In the genomic region with DNA sequence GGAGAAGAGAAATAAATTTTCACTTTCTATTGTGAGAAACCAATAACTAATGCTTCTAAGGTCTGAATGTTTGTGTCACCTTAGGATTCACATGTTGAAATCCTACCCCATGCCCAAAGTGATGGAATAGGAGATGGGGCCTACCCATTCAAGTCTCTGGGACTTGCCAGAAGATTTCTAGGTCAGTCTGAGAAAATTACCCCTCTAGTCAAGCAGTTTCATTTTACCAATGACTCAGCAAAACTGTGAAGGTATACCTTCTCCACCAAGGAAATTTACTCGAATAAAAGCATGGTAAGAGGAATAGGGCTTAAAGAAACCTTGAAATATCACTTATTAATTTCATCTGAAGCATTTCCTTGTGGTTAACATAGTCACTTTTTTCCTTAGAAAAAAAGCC, we compare ENCODE assay signal across 21 cellular contexts. TPM values are rescaled to one million over a fixed set of nuclear protein-coding genes. Genes with fewer than 3 reads are reported as not detected.
DNase-seq lines count a peak whose midpoint lies in the region; ATAC-seq and TF ChIP-seq lines count a peak whose summit lies in the region.
"Had no signal": no experiment of that assay in that cellular context is flagged by ENCODE, and none has a peak within 500 bp of the region (broad histone marks: within the 10 kb centered on the region; RNA-seq: fewer than 3 reads in every experiment).

No MANE protein-coding gene starts in this region.

- H3K27ac ChIP-seq in osteoblast (ENCODE audit: low read depth, low read length), result no peak overlapping the region
- H3K27ac ChIP-seq: 22Rv1; BLaER1 treated with 17β-estradiol and CSF1 and Interleukin-3, amounts not matched to agents 10 nM and 100 nM; body of pancreas; heart right ventricle; neural progenitor cell; SK-N-MC had no signal

- H3K36me3 Mint-ChIP-seq in activated CD4-positive, alpha-beta T cell treated with anti-CD3 and anti-CD28 coated beads, Interleukin-2, amount 10 ng/mL, durations not matched to agents 7 days and 5 days (ENCODE audit: low read depth), result no peaks in the 10 kb centered on the region
- H3K36me3 Mint-ChIP-seq: activated naive CD4-positive, alpha-beta T cell treated with anti-CD3 and anti-CD28 coated beads, Interleukin-2, amount 10 ng/mL, durations not matched to agents 7 days and 5 days; neural progenitor cell had no signal

- no peak overlapping the region for H3K4me2 ChIP-seq in osteoblast (ENCODE audit: insufficient read depth, low read length)
- H3K4me2 ChIP-seq: BLaER1 treated with 17β-estradiol and CSF1 and Interleukin-3, amounts not matched to agents 10 nM and 100 nM; neural progenitor cell had no signal

- H3K4me3 ChIP-seq in osteoblast (ENCODE audit: insufficient read depth, low read length) (no peak overlapping the region), mucosa of descending colon (no peak overlapping the region)
- H3K4me3 ChIP-seq: BLaER1 treated with 17β-estradiol and CSF1 and Interleukin-3, amounts not matched to agents 10 nM and 100 nM; body of pancreas; heart right ventricle; neural progenitor cell; SK-N-MC had no signal

- H3K4me1 Mint-ChIP-seq in activated CD4-positive, alpha-beta T cell treated with anti-CD3 and anti-CD28 coated beads, Interleukin-2, amount 10 ng/mL, durations not matched to agents 7 days and 5 days, result no peaks in the 10 kb centered on the region
- H3K4me1 Mint-ChIP-seq: activated naive CD4-positive, alpha-beta T cell treated with anti-CD3 and anti-CD28 coated beads, Interleukin-2, amount 10 ng/mL, durations not matched to agents 7 days and 5 days had no signal

- H3K27me3 Mint-ChIP-seq in activated CD4-positive, alpha-beta T cell treated with anti-CD3 and anti-CD28 coated beads, Interleukin-2, amount 10 ng/mL, durations not matched to agents 7 days and 5 days, result peaks cover 10% of the 10 kb centered on the region

- H3K9me3 ChIP-seq in osteoblast (ENCODE audit: low read depth, low read length) (no peaks in the 10 kb centered on the region), mucosa of descending colon (no peaks in the 10 kb centered on the region)
- H3K9me3 ChIP-seq: body of pancreas had no signal

- H3K4me3 Mint-ChIP-seq in activated CD4-positive, alpha-beta T cell treated with anti-CD3 and anti-CD28 coated beads, Interleukin-2, amount 10 ng/mL, durations not matched to agents 7 days and 5 days, result no peak overlapping the region
- H3K4me3 Mint-ChIP-seq: activated naive CD4-positive, alpha-beta T cell treated with anti-CD3 and anti-CD28 coated beads, Interleukin-2, amount 10 ng/mL, durations not matched to agents 7 days and 5 days; dendritic cell treated with granulocyte-macrophage colony-stimulating factor and Interleukin-4, amounts not matched to agents 40 ng/mL and 50 ng/mL, for 4 days; neural progenitor cell had no signal

- no peaks in the 10 kb centered on the region for H3K27me3 ChIP-seq in osteoblast (ENCODE audit: insufficient read depth, low read length)
- H3K27me3 ChIP-seq: BLaER1 treated with 17β-estradiol and CSF1 and Interleukin-3, amounts not matched to agents 10 nM and 100 nM; body of pancreas; neural progenitor cell had no signal

- no peaks in the 10 kb centered on the region for H4K20me1 ChIP-seq in osteoblast (ENCODE audit: insufficient read depth, low read length)
- H4K20me1 ChIP-seq: BLaER1 treated with 17β-estradiol and CSF1 and Interleukin-3, amounts not matched to agents 10 nM and 100 nM had no signal

- CTCF ChIA-PET in activated CD4-positive, alpha-beta T cell treated with anti-CD3 and anti-CD28 coated beads, Interleukin-2, amount 10 ng/mL, durations not matched to agents 7 days and 5 days (lab: Charles Lee), result no interaction called here

- ATAC-seq in HG02870 (IDR thresholded peaks at IDR 0.05; ENCODE audit: unreplicated experiment) (peak; percentile 65), mucosa of descending colon (no peak)
- ATAC-seq: body of pancreas, esophagus mucosa, heart right ventricle had no signal

- peaks cover 14% of the 10 kb centered on the region for H3K4me1 ChIP-seq in osteoblast (ENCODE audit: insufficient read depth, low read length)
- no peaks in the 10 kb centered on the region for H3K4me1 ChIP-seq in mucosa of descending colon (ENCODE audit: low read depth)
- H3K4me1 ChIP-seq: BLaER1 treated with 17β-estradiol and CSF1 and Interleukin-3, amounts not matched to agents 10 nM and 100 nM; neural progenitor cell had no signal

- H2AFZ ChIP-seq in osteoblast (ENCODE audit: low read length), result peak overlapping the region; percentile 45
- H2AFZ ChIP-seq: neural progenitor cell had no signal

- H3K27ac Mint-ChIP-seq in activated CD4-positive, alpha-beta T cell treated with anti-CD3 and anti-CD28 coated beads, Interleukin-2, amount 10 ng/mL, durations not matched to agents 7 days and 5 days, result no peak overlapping the region
- H3K27ac Mint-ChIP-seq: activated naive CD4-positive, alpha-beta T cell treated with anti-CD3 and anti-CD28 coated beads, Interleukin-2, amount 10 ng/mL, durations not matched to agents 7 days and 5 days; dendritic cell treated with granulocyte-macrophage colony-stimulating factor and Interleukin-4, amounts not matched to agents 40 ng/mL and 50 ng/mL, for 4 days; neural progenitor cell had no signal

- intact Hi-C loops in mucosa of descending colon (cut with DNase I, micrococcal nuclease), result no loop called here

- H3K79me2 ChIP-seq in osteoblast (ENCODE audit: insufficient read depth, low read length), result no peaks in the 10 kb centered on the region

- POLR2A ChIA-PET in activated CD4-positive, alpha-beta T cell treated with anti-CD3 and anti-CD28 coated beads, Interleukin-2, amount 10 ng/mL, durations not matched to agents 7 days and 5 days (lab: Charles Lee), result no interaction called here

- H3K36me3 ChIP-seq in osteoblast (ENCODE audit: insufficient read depth, low read length) (no peaks in the 10 kb centered on the region), mucosa of descending colon (ENCODE audit: low read depth) (no peaks in the 10 kb centered on the region)
- H3K36me3 ChIP-seq: BLaER1 treated with 17β-estradiol and CSF1 and Interleukin-3, amounts not matched to agents 10 nM and 100 nM; heart right ventricle; neural progenitor cell had no signal

- H3K9me3 Mint-ChIP-seq in activated CD4-positive, alpha-beta T cell treated with anti-CD3 and anti-CD28 coated beads, Interleukin-2, amount 10 ng/mL, durations not matched to agents 7 days and 5 days, result peaks cover 4% of the 10 kb centered on the region

- TF ChIP-seq CTCF in osteoblast (IDR thresholded peaks at IDR 0.05; ENCODE audit: extremely low read depth, low read depth, low read length) (no peak), mucosa of descending colon (IDR thresholded peaks at IDR 0.05) (no peak)

- DNase-seq in DMS53 (lab: John Stamatoyannopoulos, UW), result peak; percentile 7
- no peak for DNase-seq in DMS53 treated with DMSO at 0.1 percent for 48 hours (lab: John Stamatoyannopoulos, UW; ENCODE audit: unreplicated experiment)
- peak; percentile 48 for DNase-seq in OCI-M1 (lab: John Stamatoyannopoulos, UW)
- no peak for DNase-seq in osteoblast (ENCODE audit: insufficient read length, low spot score, missing footprints)
- no peak for DNase-seq in mucosa of descending colon
- DNase-seq in NCI-H510A treated with DMSO at 0.1 percent for 48 hours (lab: John Stamatoyannopoulos, UW), result no peak
- no peak for DNase-seq in activated CD4-positive, alpha-beta T cell treated with anti-CD3 and anti-CD28 coated beads, Interleukin-2, amount 10 ng/mL, durations not matched to agents 7 days and 5 days
- DNase-seq: activated CD4-positive, alpha-beta T cell treated with anti-CD3 and anti-CD28 coated beads for 1 hour; activated naive CD4-positive, alpha-beta T cell treated with anti-CD3 and anti-CD28 coated beads, Interleukin-2, amount 10 ng/mL, durations not matched to agents 7 days and 5 days; body of pancreas; DMS 273 treated with DMSO at 0.1 percent for 48 hours; heart right ventricle; NCI-H446 treated with DMSO at 0.1 percent for 48 hours; retina had no signal

RNA-seq across cellular contexts. Expression of a gene that starts 23.5 kb away (rescaled TPM):
- total RNA-seq in osteoblast (107 and 123 TPM in 2 replicates), mucosa of descending colon (10 to 100 TPM; 20.3 to 26.8 (median 20.7) TPM)
- total RNA-seq in activated CD4-positive, alpha-beta T cell treated with anti-CD3 and anti-CD28 coated beads, Interleukin-2, amount 10 ng/mL, durations not matched to agents 7 days and 5 days, result 10 to 100 TPM; 17.5 to 19.6 TPM

Comparison
In these comparisons a context has a peak if more than half of its experiments do, and no peak if none do; other contexts are left out.
1. DNase-seq: peak in DMS53 (single experiment) and OCI-M1 (single experiment); none in DMS53 treated with DMSO at 0.1 percent for 48 hours (single experiment), osteoblast (single experiment), mucosa of descending colon (0 of 3), NCI-H510A treated with DMSO at 0.1 percent for 48 hours (single experiment) and activated CD4-positive, alpha-beta T cell treated with anti-CD3 and anti-CD28 coated beads, Interleukin-2, amount 10 ng/mL, durations not matched to agents 7 days and 5 days (single experiment).